Comparison of ENCODE assay signal across 8 cellular contexts in the genomic region with DNA sequence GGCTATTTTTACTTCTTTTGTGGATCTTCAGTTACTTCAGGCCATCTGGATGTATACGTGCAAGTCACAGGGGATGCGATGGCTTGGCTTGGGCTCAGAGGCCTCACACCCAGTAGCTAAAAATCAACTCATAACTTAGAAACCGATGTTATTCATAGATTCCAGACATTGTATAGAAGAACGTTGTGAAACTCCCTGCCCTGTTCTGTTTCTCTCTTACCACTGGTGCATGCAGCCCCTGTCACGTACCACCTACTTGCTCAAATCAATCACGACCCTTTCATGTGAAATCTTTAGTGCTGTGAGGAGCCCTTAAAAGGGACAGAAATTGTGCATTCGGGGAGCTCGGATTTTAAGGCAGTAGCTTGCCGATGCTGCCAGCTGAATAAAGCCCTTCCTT. TPM values are rescaled to one million over a fixed set of nuclear protein-coding genes. Genes with fewer than 3 reads are reported as not detected.
DNase-seq lines count a peak whose midpoint lies in the region; ATAC-seq and TF ChIP-seq lines count a peak whose summit lies in the region.
"Not testable (repeated sequence)": the region's sequence is repeated elsewhere in the genome, so short reads cannot be mapped to it uniquely, and the experiment has no call there.

No MANE protein-coding gene starts in this region.

- H3K9me2 ChIP-seq in HCT116 (ENCODE audit: insufficient read depth): not testable (repeated sequence)

- intact Hi-C loops in CD14-positive monocyte (cut with micrococcal nuclease): loop anchor here (10.0 kb wide), 1 partner anchor 75 kb away; a partner anchor contains a TSS
- intact Hi-C loops in HCT116 (cut with micrococcal nuclease); activated CD8-positive, alpha-beta T cell treated with anti-CD3 and anti-CD28 coated beads for 36 hours (cut with micrococcal nuclease): not testable (repeated sequence)

- not testable (repeated sequence) for BruUV-seq in HCT116 (replicated peaks; lab: Mats Ljungman, UMichigan)

- ATAC-seq in HCT116; T-cell (replicated peaks in 1 of 4); activated CD8-positive, alpha-beta T cell treated with anti-CD3 and anti-CD28 coated beads for 36 hours: not testable (repeated sequence)

- peak overlapping the region; percentile 85; the same call in 1 of the 2 replicates for H3K9ac ChIP-seq in HCT116 (ENCODE audit: low read length)
- H3K9ac ChIP-seq in neural progenitor cell: not testable (repeated sequence)

- H4K20me1 ChIP-seq in HCT116 (ENCODE audit: insufficient read depth); neural progenitor cell (ENCODE audit: low read depth): not testable (repeated sequence)

- not testable (repeated sequence) for H3K9me3 Mint-ChIP-seq in CD14-positive monocyte; T-cell; activated CD8-positive, alpha-beta T cell treated with anti-CD3 and anti-CD28 coated beads for 36 hours; activated naive CD8-positive, alpha-beta T cell (ENCODE audit: low read depth); immature natural killer cell; neural progenitor cell; type B pancreatic cell

- not testable (repeated sequence) for H3K36me3 ChIP-seq in HCT116 (ENCODE audit: control insufficient read depth in 1 of 2, insufficient read depth in 2 of 2, low read length in 2 of 2); neural progenitor cell

- not testable (repeated sequence) for H3K27ac ChIP-seq in HCT116 (ENCODE audit: low read depth, low read length); neural progenitor cell

- TF ChIP-seq POLR2A in HCT116 (IDR thresholded peaks at IDR 0.05; ENCODE audit: borderline replicate concordance, extremely low read depth, insufficient read depth, insufficient read length): not testable (repeated sequence)

- H3F3A ChIP-seq in neural progenitor cell (ENCODE audit: low read depth): not testable (repeated sequence)

- not testable (repeated sequence) for H3K36me3 Mint-ChIP-seq in CD14-positive monocyte; T-cell; activated CD8-positive, alpha-beta T cell treated with anti-CD3 and anti-CD28 coated beads for 36 hours (ENCODE audit: low read depth); activated naive CD8-positive, alpha-beta T cell; immature natural killer cell; neural progenitor cell; type B pancreatic cell

- POLR2A ChIA-PET in HCT116 (lab: Charles Lee); T-cell (lab: Charles Lee): not testable (repeated sequence)
- POLR2A ChIA-PET in activated CD8-positive, alpha-beta T cell treated with anti-CD3 and anti-CD28 coated beads for 36 hours (lab: Charles Lee): interaction anchor here (0.5 kb wide), 1 partner anchor 132 kb away, joined by 3 read pairs; no protein-coding TSS in a partner anchor

- H3K4me3 ChIP-seq in HCT116 (replicated peaks in 1 of 2; ENCODE audit: low read depth in 1 of 2, low read length in 2 of 2); neural progenitor cell: not testable (repeated sequence)

- peaks cover 34% of the 10 kb centered on the region for H3K79me2 ChIP-seq in HCT116 (ENCODE audit: insufficient read depth, low read length)
- peaks cover 27% of the 10 kb centered on the region for H3K79me2 ChIP-seq in neural progenitor cell (ENCODE audit: low read depth)

- not testable (repeated sequence) for H3K4me2 ChIP-seq in HCT116 (ENCODE audit: low read length); neural progenitor cell

- H3K27me3 ChIP-seq in HCT116 (ENCODE audit: insufficient read depth, low read length); neural progenitor cell: not testable (repeated sequence)

- not testable (repeated sequence) for DNase-seq in CD14-positive monocyte (ENCODE audit: low spot score); HCT116 (ENCODE audit: low read depth, low spot score); T-cell; activated CD8-positive, alpha-beta T cell treated with anti-CD3 and anti-CD28 coated beads for 36 hours; immature natural killer cell; neural progenitor cell (ENCODE audit: low spot score); type B pancreatic cell (ENCODE audit: extremely low spot score, unreplicated experiment)

- not testable (repeated sequence) for H3K9me3 ChIP-seq in HCT116 (ENCODE audit: control insufficient read depth in 1 of 2, insufficient read depth in 1 of 2, low read depth in 1 of 2, low read length in 2 of 2); neural progenitor cell (ENCODE audit: low read depth)

- TF ChIP-seq RAD21 in HCT116 (IDR thresholded peaks at IDR 0.05; ENCODE audit: low read depth): not testable (repeated sequence)

- H3K27me3 Mint-ChIP-seq in CD14-positive monocyte (ENCODE audit: low read depth in 3 of 3); T-cell; activated CD8-positive, alpha-beta T cell treated with anti-CD3 and anti-CD28 coated beads for 36 hours; activated naive CD8-positive, alpha-beta T cell; immature natural killer cell (ENCODE audit: low read depth in 3 of 3); neural progenitor cell (ENCODE audit: insufficient read depth, low read depth); type B pancreatic cell: not testable (repeated sequence)

- not testable (repeated sequence) for TF ChIP-seq CTCF in CD14-positive monocyte (IDR thresholded peaks at IDR 0.05); HCT116 (IDR thresholded peaks at IDR 0.05 in 2 of 3, conservative IDR thresholded peaks at IDR 0.05 in 1 of 3; ENCODE audit: borderline replicate concordance in 1 of 3, insufficient read depth in 1 of 3, low read depth in 2 of 3, low read length in 2 of 3); activated CD8-positive, alpha-beta T cell treated with anti-CD3 and anti-CD28 coated beads for 36 hours (IDR thresholded peaks at IDR 0.05); neural progenitor cell (IDR thresholded peaks at IDR 0.05); type B pancreatic cell (conservative IDR thresholded peaks at IDR 0.05)

- CTCF ChIA-PET in HCT116 (lab: Charles Lee); T-cell (lab: Charles Lee); activated CD8-positive, alpha-beta T cell treated with anti-CD3 and anti-CD28 coated beads for 36 hours (lab: Charles Lee): not testable (repeated sequence)

- peaks cover 14 to 23% of the 10 kb centered on the region in 2 experiments for H3K4me1 ChIP-seq in HCT116 (ENCODE audit: control insufficient read depth in 1 of 2, insufficient read depth in 2 of 2, low read length in 2 of 2)
- H3K4me1 ChIP-seq in neural progenitor cell: not testable (repeated sequence)

- H3K4me3 Mint-ChIP-seq in CD14-positive monocyte: not testable (repeated sequence)
- H3K4me3 Mint-ChIP-seq in T-cell: peak overlapping the region in 2 of 3 donors; percentile 5 to 90
- peak overlapping the region; percentile 84 for H3K4me3 Mint-ChIP-seq in activated CD8-positive, alpha-beta T cell treated with anti-CD3 and anti-CD28 coated beads for 36 hours
- H3K4me3 Mint-ChIP-seq in activated naive CD8-positive, alpha-beta T cell: peak overlapping the region; percentile 93
- peak overlapping the region in 1 of 5 donors; percentile 29 for H3K4me3 Mint-ChIP-seq in immature natural killer cell
- peak overlapping the region; percentile 91 for H3K4me3 Mint-ChIP-seq in neural progenitor cell
- H3K4me3 Mint-ChIP-seq in type B pancreatic cell: peak overlapping the region; percentile 96

- H3K27ac Mint-ChIP-seq in CD14-positive monocyte: peak overlapping the region in 6 of 7 donors; percentile 96 to 99 (median 99)
- H3K27ac Mint-ChIP-seq in T-cell: peak overlapping the region; percentile 95 to 96
- H3K27ac Mint-ChIP-seq in activated CD8-positive, alpha-beta T cell treated with anti-CD3 and anti-CD28 coated beads for 36 hours: peak overlapping the region; percentile 96
- peak overlapping the region; percentile 98 for H3K27ac Mint-ChIP-seq in activated naive CD8-positive, alpha-beta T cell
- peak overlapping the region in 5 of 6 donors; percentile 42 to 97 (median 84) for H3K27ac Mint-ChIP-seq in immature natural killer cell
- H3K27ac Mint-ChIP-seq in neural progenitor cell: not testable (repeated sequence)
- peak overlapping the region; percentile 92 for H3K27ac Mint-ChIP-seq in type B pancreatic cell

- H2AFZ ChIP-seq in HCT116 (ENCODE audit: low read depth, low read length, poor library complexity, severe bottlenecking); neural progenitor cell (replicated peaks): not testable (repeated sequence)

- peaks cover 30% of the 10 kb centered on the region for H3K4me1 Mint-ChIP-seq in CD14-positive monocyte
- peaks cover 25 to 43% (median 37%) of the 10 kb centered on the region in 3 donors for H3K4me1 Mint-ChIP-seq in T-cell
- peaks cover 30% of the 10 kb centered on the region for H3K4me1 Mint-ChIP-seq in activated CD8-positive, alpha-beta T cell treated with anti-CD3 and anti-CD28 coated beads for 36 hours (ENCODE audit: low read depth)
- peaks cover 27% of the 10 kb centered on the region for H3K4me1 Mint-ChIP-seq in activated naive CD8-positive, alpha-beta T cell (ENCODE audit: low read depth)
- H3K4me1 Mint-ChIP-seq in immature natural killer cell: peaks cover 27% of the 10 kb centered on the region in 2 donors
- H3K4me1 Mint-ChIP-seq in neural progenitor cell: peaks cover 27% of the 10 kb centered on the region
- H3K4me1 Mint-ChIP-seq in type B pancreatic cell (ENCODE audit: unreplicated experiment): peaks cover 11% of the 10 kb centered on the region

- RAD21 ChIA-PET in HCT116 (lab: Charles Lee; ENCODE audit: low non-redundant PET in 1 of 2, low total read pairs in 2 of 2, uncharacterized antibody in 2 of 2, unreplicated experiment in 2 of 2): not testable (repeated sequence)

RNA-seq across cellular contexts. Expression of a gene that starts 1.3 kb away (rescaled TPM):
- polyA plus RNA-seq in CD14-positive monocyte: 10 to 100 TPM in 1 of 2 donors, 1 to 10 TPM in 1; 9.3 to 10.6 TPM
- 10.1 TPM for total RNA-seq in HCT116 (2021; ENCODE audit: unreplicated experiment)
- polyA plus RNA-seq in HCT116 (2012): 9.1 and 12.4 TPM in 2 replicates
- total RNA-seq in T-cell: 10 to 100 TPM; 13.6 to 31.0 (median 28.5) TPM
- 10 to 100 TPM in 1 of 2 experiments, 1 to 10 TPM in 1; 9.7 to 11.0 TPM for total RNA-seq in activated CD8-positive, alpha-beta T cell treated with anti-CD3 and anti-CD28 coated beads for 36 hours
- 10 to 100 TPM in 2 of 3 donors, 1 to 10 TPM in 1; 9.8 to 17.7 (median 13.6) TPM for polyA plus RNA-seq in immature natural killer cell
- 39.8 and 48.8 TPM in 2 replicates for total RNA-seq in neural progenitor cell (ENCODE audit: low replicate concordance)
- 20.8 and 21.4 TPM in 2 replicates for total RNA-seq in type B pancreatic cell (ENCODE audit: low replicate concordance)

RNA-seq across cellular contexts. Expression of a gene that starts 50.4 kb away (rescaled TPM):
- polyA plus RNA-seq in CD14-positive monocyte (10 to 100 TPM; 42.8 to 46.8 TPM), immature natural killer cell (10 to 100 TPM; 39.8 to 62.9 (median 40.8) TPM)
- total RNA-seq in HCT116 (2021; ENCODE audit: unreplicated experiment) (19.9 TPM), T-cell (10 to 100 TPM; 63.8 to 87.0 (median 76.8) TPM), neural progenitor cell (ENCODE audit: low replicate concordance) (35.4 and 47.5 TPM in 2 replicates), type B pancreatic cell (ENCODE audit: low replicate concordance) (34.6 and 43.4 TPM in 2 replicates)
- polyA plus RNA-seq in HCT116 (2012): 14.7 and 16.8 TPM in 2 replicates
- total RNA-seq in activated CD8-positive, alpha-beta T cell treated with anti-CD3 and anti-CD28 coated beads for 36 hours: 10 to 100 TPM; 33.4 to 37.5 TPM

RNA-seq across cellular contexts. Expression of a gene that starts 53.5 kb away (rescaled TPM):
- 10 to 100 TPM; 75.8 to 98.8 TPM for polyA plus RNA-seq in CD14-positive monocyte
- 21.5 TPM for total RNA-seq in HCT116 (2021; ENCODE audit: unreplicated experiment)
- 12.9 and 14.7 TPM in 2 replicates for polyA plus RNA-seq in HCT116 (2012)
- total RNA-seq in T-cell: 100 to 1,000 TPM in 4 of 5 donors, 10 to 100 TPM in 1; 96.7 to 132 (median 108) TPM
- total RNA-seq in activated CD8-positive, alpha-beta T cell treated with anti-CD3 and anti-CD28 coated beads for 36 hours: 10 to 100 TPM; 49.2 to 49.6 TPM
- 10 to 100 TPM; 54.6 to 100.0 (median 68.7) TPM for polyA plus RNA-seq in immature natural killer cell
- 23.9 and 28.5 TPM in 2 replicates for total RNA-seq in neural progenitor cell (ENCODE audit: low replicate concordance)
- 26.3 and 38.4 TPM in 2 replicates for total RNA-seq in type B pancreatic cell (ENCODE audit: low replicate concordance)
